ENCODE assay signal across 18 cellular contexts in genomic region chr1:205576805-205577761, GRCh38. TPM values are rescaled to one million over a fixed set of nuclear protein-coding genes. Genes with fewer than 3 reads are reported as not detected.
DNase-seq lines count a peak whose midpoint lies in the region; ATAC-seq and TF ChIP-seq lines count a peak whose summit lies in the region.
"Had no signal": no experiment of that assay in that cellular context is flagged by ENCODE, and none has a peak within 500 bp of the region (broad histone marks: within the 10 kb centered on the region; RNA-seq: fewer than 3 reads in every experiment).

No MANE protein-coding gene starts in this region.

- no peak overlapping the region for H2AFZ ChIP-seq in GM23338

- no peaks in the 10 kb centered on the region for H3K36me3 Mint-ChIP-seq in GM23338 (ENCODE audit: low read depth)
- no peaks in the 10 kb centered on the region for H3K36me3 Mint-ChIP-seq in activated CD8-positive, alpha-beta memory T cell treated with anti-CD3 and anti-CD28 coated beads, Interleukin-2, amount 10 ng/mL, durations not matched to agents 7 days and 5 days
- H3K36me3 Mint-ChIP-seq in activated CD4-positive, alpha-beta T cell treated with anti-CD3 and anti-CD28 coated beads, Interleukin-2, amount 10 ng/mL, durations not matched to agents 7 days and 5 days (ENCODE audit: low read depth) = no peaks in the 10 kb centered on the region
- H3K36me3 Mint-ChIP-seq: CD8-positive, alpha-beta memory T cell; naive thymus-derived CD4-positive, alpha-beta T cell had no signal

- H3K4me1 Mint-ChIP-seq in GM23338 = peaks cover 18% of the 10 kb centered on the region
- H3K4me1 Mint-ChIP-seq in activated CD8-positive, alpha-beta memory T cell treated with anti-CD3 and anti-CD28 coated beads, Interleukin-2, amount 10 ng/mL, durations not matched to agents 7 days and 5 days = peaks cover 2% of the 10 kb centered on the region
- no peaks in the 10 kb centered on the region for H3K4me1 Mint-ChIP-seq in activated CD4-positive, alpha-beta T cell treated with anti-CD3 and anti-CD28 coated beads, Interleukin-2, amount 10 ng/mL, durations not matched to agents 7 days and 5 days
- H3K4me1 Mint-ChIP-seq: naive thymus-derived CD4-positive, alpha-beta T cell had no signal

- no peaks in the 10 kb centered on the region for H3K9me3 ChIP-seq in spleen
- H3K9me3 ChIP-seq: tibial nerve had no signal

- no peak for TF ChIP-seq CTCF in GM23338 (conservative IDR thresholded peaks at IDR 0.05; ENCODE audit: low read depth in 2 of 2)
- no peak for TF ChIP-seq CTCF in spleen (IDR thresholded peaks at IDR 0.05 in 8 of 11, conservative IDR thresholded peaks at IDR 0.05 in 3 of 11)

- H3K27ac Mint-ChIP-seq in GM23338 = no peak overlapping the region
- no peak overlapping the region for H3K27ac Mint-ChIP-seq in activated CD8-positive, alpha-beta memory T cell treated with anti-CD3 and anti-CD28 coated beads, Interleukin-2, amount 10 ng/mL, durations not matched to agents 7 days and 5 days
- H3K27ac Mint-ChIP-seq in activated CD4-positive, alpha-beta T cell treated with anti-CD3 and anti-CD28 coated beads, Interleukin-2, amount 10 ng/mL, durations not matched to agents 7 days and 5 days = no peak overlapping the region
- H3K27ac Mint-ChIP-seq: activated T-helper 2 cell treated with anti-CD3 and anti-CD28 coated beads, Interferon-gamma antibody, Interleukin-2, Interleukin-4, amounts not matched to agents 10 μg/mL and 5 μg/mL and 100 μg/mL, durations not matched to agents 14 hours and 24 hours and 36 hours; CD8-positive, alpha-beta memory T cell; naive thymus-derived CD4-positive, alpha-beta T cell had no signal

- no peaks in the 10 kb centered on the region for H3K4me1 ChIP-seq in GM23338 (ENCODE audit: insufficient read depth)
- peaks cover 0 to 7% (median under 1%) of the 10 kb centered on the region in 6 donors for H3K4me1 ChIP-seq in spleen
- H3K4me1 ChIP-seq: tibial nerve had no signal

- TF ChIP-seq POLR2A in spleen (IDR thresholded peaks at IDR 0.05) = no peak

- CTCF ChIA-PET in activated CD8-positive, alpha-beta memory T cell treated with anti-CD3 and anti-CD28 coated beads, Interleukin-2, amount 10 ng/mL, durations not matched to agents 7 days and 5 days (lab: Charles Lee) = no interaction called here
- CTCF ChIA-PET in activated CD4-positive, alpha-beta T cell treated with anti-CD3 and anti-CD28 coated beads, Interleukin-2, amount 10 ng/mL, durations not matched to agents 7 days and 5 days (lab: Charles Lee) = interaction anchor here (0.6 to 1.6 kb wide), 3 partner anchors 11 to 247 kb away, joined by 3 to 4 read pairs (median 3); no protein-coding TSS in a partner anchor

- no peak overlapping the region for H3K4me3 Mint-ChIP-seq in GM23338
- H3K4me3 Mint-ChIP-seq in activated CD8-positive, alpha-beta memory T cell treated with anti-CD3 and anti-CD28 coated beads, Interleukin-2, amount 10 ng/mL, durations not matched to agents 7 days and 5 days = no peak overlapping the region
- H3K4me3 Mint-ChIP-seq in activated CD4-positive, alpha-beta T cell treated with anti-CD3 and anti-CD28 coated beads, Interleukin-2, amount 10 ng/mL, durations not matched to agents 7 days and 5 days = no peak overlapping the region
- H3K4me3 Mint-ChIP-seq: CD8-positive, alpha-beta memory T cell; naive thymus-derived CD4-positive, alpha-beta T cell had no signal

- peaks cover 18% of the 10 kb centered on the region for H3K27me3 Mint-ChIP-seq in GM23338 (ENCODE audit: insufficient read depth, low read depth, poor library complexity)
- peaks cover 23% of the 10 kb centered on the region for H3K27me3 Mint-ChIP-seq in activated CD8-positive, alpha-beta memory T cell treated with anti-CD3 and anti-CD28 coated beads, Interleukin-2, amount 10 ng/mL, durations not matched to agents 7 days and 5 days
- H3K27me3 Mint-ChIP-seq in activated CD4-positive, alpha-beta T cell treated with anti-CD3 and anti-CD28 coated beads, Interleukin-2, amount 10 ng/mL, durations not matched to agents 7 days and 5 days = peaks cover 17% of the 10 kb centered on the region

- POLR2A ChIA-PET in activated CD4-positive, alpha-beta T cell treated with anti-CD3 and anti-CD28 coated beads, Interleukin-2, amount 10 ng/mL, durations not matched to agents 7 days and 5 days (lab: Charles Lee) = no interaction called here

- no peaks in the 10 kb centered on the region for H4K20me1 ChIP-seq in GM23338 (replicated peaks; ENCODE audit: insufficient read depth)

- intact Hi-C loops in left colon (cut with DNase I, micrococcal nuclease) (no loop called here), spleen (cut with DNase I; ENCODE audit: low total_unique reads) (no loop called here)

- no peaks in the 10 kb centered on the region for H3F3A ChIP-seq in GM23338 (replicated peaks; ENCODE audit: low read depth)

- peak; percentile 13 for DNase-seq in GM23338 (ENCODE audit: low spot score)
- DNase-seq in activated CD8-positive, alpha-beta memory T cell treated with anti-CD3 and anti-CD28 coated beads, Interleukin-2, amount 10 ng/mL, durations not matched to agents 7 days and 5 days = peak; percentile 16
- no peak for DNase-seq in left colon
- peak; percentile 12 for DNase-seq in spleen
- no peak for DNase-seq in SHP77 (lab: John Stamatoyannopoulos, UW)
- no peak for DNase-seq in stimulated activated CD4-positive, alpha-beta T cell treated with anti-CD3 and anti-CD28 coated beads, Interleukin-4, amount 100 ng/mL, for 1 hour
- DNase-seq in activated CD4-positive, alpha-beta T cell treated with anti-CD3 and anti-CD28 coated beads, Interleukin-2, amount 10 ng/mL, durations not matched to agents 7 days and 5 days = no peak
- DNase-seq: CD8-positive, alpha-beta memory T cell; erythroblast; foreskin melanocyte; naive thymus-derived CD4-positive, alpha-beta T cell; NCI-H2171; NCI-H526; stimulated activated naive CD8-positive, alpha-beta T cell treated with anti-CD3 and anti-CD28 coated beads, Interleukin-15, Interleukin-2, amounts not matched to agents 100 U/mL and 50 U/mL, for 24 hours; SW 1271 had no signal

- H3K4me2 ChIP-seq in GM23338 = no peak overlapping the region

- H3K4me3 ChIP-seq in GM23338 (no peak overlapping the region), spleen (no peak overlapping the region)
- H3K4me3 ChIP-seq: skin epidermis, tibial nerve had no signal

- H3K27ac ChIP-seq in GM23338 (ENCODE audit: low read depth) (no peak overlapping the region), spleen (no peak overlapping the region)
- H3K27ac ChIP-seq: skin epidermis, tibial nerve had no signal

- H3K79me2 ChIP-seq in GM23338 (replicated peaks; ENCODE audit: insufficient read depth) = no peaks in the 10 kb centered on the region

- ATAC-seq in GM23338 = peak; percentile 33; the same call in 2 of the 3 replicates
- no peak for ATAC-seq in activated CD8-positive, alpha-beta memory T cell treated with anti-CD3 and anti-CD28 coated beads, Interleukin-2, amount 10 ng/mL, durations not matched to agents 7 days and 5 days
- peak; percentile 35 for ATAC-seq in left colon
- ATAC-seq: naive thymus-derived CD4-positive, alpha-beta T cell; stimulated activated naive CD8-positive, alpha-beta T cell treated with anti-CD3 and anti-CD28 coated beads, Interleukin-15, Interleukin-2, amounts not matched to agents 100 U/mL and 50 U/mL, for 24 hours had no signal

- H3K9me2 ChIP-seq in GM23338 (ENCODE audit: insufficient read depth) = no peaks in the 10 kb centered on the region

- H3K9me3 Mint-ChIP-seq in GM23338 = no peaks in the 10 kb centered on the region
- H3K9me3 Mint-ChIP-seq in activated CD8-positive, alpha-beta memory T cell treated with anti-CD3 and anti-CD28 coated beads, Interleukin-2, amount 10 ng/mL, durations not matched to agents 7 days and 5 days (ENCODE audit: low read depth) = no peaks in the 10 kb centered on the region
- no peaks in the 10 kb centered on the region for H3K9me3 Mint-ChIP-seq in activated CD4-positive, alpha-beta T cell treated with anti-CD3 and anti-CD28 coated beads, Interleukin-2, amount 10 ng/mL, durations not matched to agents 7 days and 5 days
- H3K9me3 Mint-ChIP-seq: activated T-helper 2 cell treated with anti-CD3 and anti-CD28 coated beads, Interferon-gamma antibody, Interleukin-2, Interleukin-4, amounts not matched to agents 10 μg/mL and 5 μg/mL and 100 μg/mL, durations not matched to agents 14 hours and 24 hours and 36 hours; CD8-positive, alpha-beta memory T cell had no signal

- H3K36me3 ChIP-seq in GM23338 (ENCODE audit: insufficient read depth) (no peaks in the 10 kb centered on the region), spleen (no peaks in the 10 kb centered on the region)
- H3K36me3 ChIP-seq: tibial nerve had no signal

- WGBS in spleen, 5 donors = 79 to 87% (median 84%) methylated on average over 19 to 22 of the region's 22 CpGs

- peaks cover 7% of the 10 kb centered on the region; the same call in 1 of the 2 replicates for H3K27me3 ChIP-seq in GM23338 (ENCODE audit: insufficient read depth)
- H3K27me3 ChIP-seq in spleen (replicated peaks in 1 of 7) = peaks cover 0 to 21% (median 0%) of the 10 kb centered on the region in 7 donors

TF ChIP-seq in GM23338, 12 proteins besides CTCF, POLR2A, EP300 and RAD21:
- no peak for TF ChIP-seq CREB1 (CRISPR knock-in tag; IDR thresholded peaks at IDR 0.05; ENCODE audit: low read depth)
- no peak for TF ChIP-seq STAT1 (IDR thresholded peaks at IDR 0.05; ENCODE audit: unreplicated experiment)
- TF ChIP-seq, protein P1, sequence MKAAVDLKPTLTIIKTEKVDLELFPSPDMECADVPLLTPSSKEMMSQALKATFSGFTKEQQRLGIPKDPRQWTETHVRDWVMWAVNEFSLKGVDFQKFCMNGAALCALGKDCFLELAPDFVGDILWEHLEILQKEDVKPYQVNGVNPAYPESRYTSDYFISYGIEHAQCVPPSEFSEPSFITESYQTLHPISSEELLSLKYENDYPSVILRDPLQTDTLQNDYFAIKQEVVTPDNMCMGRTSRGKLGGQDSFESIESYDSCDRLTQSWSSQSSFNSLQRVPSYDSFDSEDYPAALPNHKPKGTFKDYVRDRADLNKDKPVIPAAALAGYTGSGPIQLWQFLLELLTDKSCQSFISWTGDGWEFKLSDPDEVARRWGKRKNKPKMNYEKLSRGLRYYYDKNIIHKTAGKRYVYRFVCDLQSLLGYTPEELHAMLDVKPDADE (IDR thresholded peaks at IDR 0.05) = no peak
- TF ChIP-seq ZNF331 (CRISPR knock-in tag; IDR thresholded peaks at IDR 0.05; ENCODE audit: low read depth) = no peak

RNA-seq across cellular contexts. Expression of gene ELK4, which starts 54.7 kb away (rescaled TPM):
- total RNA-seq in GM23338 (2014; rRNA removed; shearing (Covaris generic)) = 19.1 and 19.7 TPM in 2 replicates
- polyA plus RNA-seq in GM23338 (2016; fragmentation: Nextera tagmentation; extraction: Ambion mirVana) = 5.1 and 5.2 TPM in 2 replicates
- total RNA-seq in activated CD8-positive, alpha-beta memory T cell treated with anti-CD3 and anti-CD28 coated beads, Interleukin-2, amount 10 ng/mL, durations not matched to agents 7 days and 5 days = 10 to 100 TPM; 70.9 to 79.7 TPM
- total RNA-seq in left colon = 10 to 100 TPM; 37.4 to 39.5 TPM
- 100 to 1,000 TPM in 4 of 7 donors, 10 to 100 TPM in 3; 50.9 to 109 (median 102) TPM for total RNA-seq in spleen
- 10 to 100 TPM in 1 of 3 donors, 1 to 10 TPM in 2; 8.5 to 12.5 (median 9.8) TPM for polyA plus RNA-seq in spleen
- total RNA-seq in activated CD4-positive, alpha-beta T cell treated with anti-CD3 and anti-CD28 coated beads, Interleukin-2, amount 10 ng/mL, durations not matched to agents 7 days and 5 days = 100 to 1,000 TPM in 1 of 2 experiments, 10 to 100 TPM in 1; 99.4 to 103 TPM

Comparison
In these comparisons a context has a peak if more than half of its experiments do, and no peak if none do; other contexts are left out.
1. DNase-seq: peak in GM23338 (single experiment), activated CD8-positive, alpha-beta memory T cell treated with anti-CD3 and anti-CD28 coated beads, Interleukin-2, amount 10 ng/mL, durations not matched to agents 7 days and 5 days (single experiment) and spleen (single experiment); none in left colon (0 of 2), SHP77 (0 of 2), stimulated activated CD4-positive, alpha-beta T cell treated with anti-CD3 and anti-CD28 coated beads, Interleukin-4, amount 100 ng/mL, for 1 hour (single experiment) and activated CD4-positive, alpha-beta T cell treated with anti-CD3 and anti-CD28 coated beads, Interleukin-2, amount 10 ng/mL, durations not matched to agents 7 days and 5 days (single experiment).